1 cellular context compared by ENCODE assay signal in the genomic region with DNA sequence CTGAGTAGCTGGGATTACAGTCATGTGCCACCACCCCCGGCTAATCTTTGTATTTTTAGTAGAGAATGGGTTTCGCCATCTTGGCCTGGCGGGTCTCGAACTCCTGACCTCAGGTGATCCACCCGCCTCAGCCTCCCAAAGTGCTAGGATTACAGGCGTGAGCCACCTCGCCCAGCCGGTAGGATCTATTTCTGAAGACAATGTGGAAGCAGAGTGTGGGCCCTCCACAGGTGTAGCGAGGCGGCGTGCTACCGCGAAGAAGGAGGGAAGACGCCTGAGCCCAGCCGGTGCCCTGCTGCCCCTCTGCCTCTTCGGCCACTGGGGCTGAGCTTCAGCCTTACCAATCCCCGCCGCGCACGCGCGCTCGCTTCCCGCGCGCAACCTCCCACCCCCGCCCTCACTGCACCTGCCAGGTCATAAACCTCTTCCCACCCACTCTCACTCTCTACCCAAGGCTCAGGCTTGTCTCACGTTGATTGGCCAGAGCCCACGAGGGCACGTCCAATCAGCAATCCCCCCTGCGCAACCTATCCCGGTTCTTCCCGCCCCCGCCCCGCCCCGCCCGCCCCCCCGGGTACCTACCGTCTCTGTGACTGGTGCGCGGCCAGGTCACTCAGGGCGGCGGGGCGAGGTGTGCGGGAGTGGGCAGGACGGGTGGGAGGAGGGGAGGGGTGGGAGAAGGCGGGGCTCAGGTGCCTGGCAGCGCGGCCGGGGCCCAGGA.
TF ChIP-seq lines count a peak whose summit lies in the region.

No MANE protein-coding gene starts in this region.

TF ChIP-seq in H1, 55 proteins besides CTCF, POLR2A, EP300 and RAD21:
- no peak for TF ChIP-seq RFX5 (IDR thresholded peaks at IDR 0.05; ENCODE audit: borderline replicate concordance, low read depth, low read length)
- no peak for TF ChIP-seq GABPA (IDR thresholded peaks at IDR 0.05; ENCODE audit: borderline replicate concordance, insufficient read depth, low read length)
- TF ChIP-seq CREB1 (IDR thresholded peaks at IDR 0.05), result peak; percentile 34; the same call in 1 of the 2 replicates
- peak; percentile 53; the same call in 1 of the 2 replicates for TF ChIP-seq TCF12 (IDR thresholded peaks at IDR 0.05; ENCODE audit: low read depth, low read length)
- no peak for TF ChIP-seq CTBP2 (IDR thresholded peaks at IDR 0.05; ENCODE audit: borderline replicate concordance, insufficient read depth, insufficient read length, low read length)
- TF ChIP-seq SUZ12 (IDR thresholded peaks at IDR 0.05; ENCODE audit: low read length), result peak; percentile 34; the same call in 1 of the 2 replicates
- TF ChIP-seq, protein P1, sequence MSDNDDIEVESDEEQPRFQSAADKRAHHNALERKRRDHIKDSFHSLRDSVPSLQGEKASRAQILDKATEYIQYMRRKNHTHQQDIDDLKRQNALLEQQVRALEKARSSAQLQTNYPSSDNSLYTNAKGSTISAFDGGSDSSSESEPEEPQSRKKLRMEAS (IDR thresholded peaks at IDR 0.05), result peak; percentile 81
- TF ChIP-seq BACH1 (IDR thresholded peaks at IDR 0.05; ENCODE audit: low read length), result peak; percentile 92
- TF ChIP-seq PHF8 (conservative IDR thresholded peaks at IDR 0.05; ENCODE audit: low read depth, low read length), result peak; percentile 58
- no peak for TF ChIP-seq SIN3A (conservative IDR thresholded peaks at IDR 0.05 in 1 of 2, IDR thresholded peaks at IDR 0.05 in 1 of 2; ENCODE audit: low read depth in 1 of 2, low read length in 2 of 2)
- TF ChIP-seq TAF1 (IDR thresholded peaks at IDR 0.05; ENCODE audit: low read depth, low read length), result peak; percentile 64; the same call in 1 of the 2 replicates
- TF ChIP-seq SP1 (IDR thresholded peaks at IDR 0.05; ENCODE audit: low read depth, low read length), result peak; percentile 86
- peak; percentile 31 for TF ChIP-seq SP2 (IDR thresholded peaks at IDR 0.05; ENCODE audit: low read length)
- peak; percentile 73; the same call in 1 of the 2 replicates for TF ChIP-seq POLR2AphosphoS5 (IDR thresholded peaks at IDR 0.05; ENCODE audit: low read depth, low read length)
- TF ChIP-seq NRF1 (IDR thresholded peaks at IDR 0.05; ENCODE audit: low read depth, low read length), result peak; percentile 44; the same call in 1 of the 2 replicates
- peak; percentile 68; the same call in 1 of the 2 replicates for TF ChIP-seq TBP (IDR thresholded peaks at IDR 0.05; ENCODE audit: low read depth, low read length)
- TF ChIP-seq HDAC2 (IDR thresholded peaks at IDR 0.05; ENCODE audit: borderline replicate concordance in 1 of 2, low read depth in 2 of 2, low read length in 2 of 2), result peak in 1 of 2 experiments; percentile 87; a peak in 1 of 4 replicates
- TF ChIP-seq, protein P2, sequence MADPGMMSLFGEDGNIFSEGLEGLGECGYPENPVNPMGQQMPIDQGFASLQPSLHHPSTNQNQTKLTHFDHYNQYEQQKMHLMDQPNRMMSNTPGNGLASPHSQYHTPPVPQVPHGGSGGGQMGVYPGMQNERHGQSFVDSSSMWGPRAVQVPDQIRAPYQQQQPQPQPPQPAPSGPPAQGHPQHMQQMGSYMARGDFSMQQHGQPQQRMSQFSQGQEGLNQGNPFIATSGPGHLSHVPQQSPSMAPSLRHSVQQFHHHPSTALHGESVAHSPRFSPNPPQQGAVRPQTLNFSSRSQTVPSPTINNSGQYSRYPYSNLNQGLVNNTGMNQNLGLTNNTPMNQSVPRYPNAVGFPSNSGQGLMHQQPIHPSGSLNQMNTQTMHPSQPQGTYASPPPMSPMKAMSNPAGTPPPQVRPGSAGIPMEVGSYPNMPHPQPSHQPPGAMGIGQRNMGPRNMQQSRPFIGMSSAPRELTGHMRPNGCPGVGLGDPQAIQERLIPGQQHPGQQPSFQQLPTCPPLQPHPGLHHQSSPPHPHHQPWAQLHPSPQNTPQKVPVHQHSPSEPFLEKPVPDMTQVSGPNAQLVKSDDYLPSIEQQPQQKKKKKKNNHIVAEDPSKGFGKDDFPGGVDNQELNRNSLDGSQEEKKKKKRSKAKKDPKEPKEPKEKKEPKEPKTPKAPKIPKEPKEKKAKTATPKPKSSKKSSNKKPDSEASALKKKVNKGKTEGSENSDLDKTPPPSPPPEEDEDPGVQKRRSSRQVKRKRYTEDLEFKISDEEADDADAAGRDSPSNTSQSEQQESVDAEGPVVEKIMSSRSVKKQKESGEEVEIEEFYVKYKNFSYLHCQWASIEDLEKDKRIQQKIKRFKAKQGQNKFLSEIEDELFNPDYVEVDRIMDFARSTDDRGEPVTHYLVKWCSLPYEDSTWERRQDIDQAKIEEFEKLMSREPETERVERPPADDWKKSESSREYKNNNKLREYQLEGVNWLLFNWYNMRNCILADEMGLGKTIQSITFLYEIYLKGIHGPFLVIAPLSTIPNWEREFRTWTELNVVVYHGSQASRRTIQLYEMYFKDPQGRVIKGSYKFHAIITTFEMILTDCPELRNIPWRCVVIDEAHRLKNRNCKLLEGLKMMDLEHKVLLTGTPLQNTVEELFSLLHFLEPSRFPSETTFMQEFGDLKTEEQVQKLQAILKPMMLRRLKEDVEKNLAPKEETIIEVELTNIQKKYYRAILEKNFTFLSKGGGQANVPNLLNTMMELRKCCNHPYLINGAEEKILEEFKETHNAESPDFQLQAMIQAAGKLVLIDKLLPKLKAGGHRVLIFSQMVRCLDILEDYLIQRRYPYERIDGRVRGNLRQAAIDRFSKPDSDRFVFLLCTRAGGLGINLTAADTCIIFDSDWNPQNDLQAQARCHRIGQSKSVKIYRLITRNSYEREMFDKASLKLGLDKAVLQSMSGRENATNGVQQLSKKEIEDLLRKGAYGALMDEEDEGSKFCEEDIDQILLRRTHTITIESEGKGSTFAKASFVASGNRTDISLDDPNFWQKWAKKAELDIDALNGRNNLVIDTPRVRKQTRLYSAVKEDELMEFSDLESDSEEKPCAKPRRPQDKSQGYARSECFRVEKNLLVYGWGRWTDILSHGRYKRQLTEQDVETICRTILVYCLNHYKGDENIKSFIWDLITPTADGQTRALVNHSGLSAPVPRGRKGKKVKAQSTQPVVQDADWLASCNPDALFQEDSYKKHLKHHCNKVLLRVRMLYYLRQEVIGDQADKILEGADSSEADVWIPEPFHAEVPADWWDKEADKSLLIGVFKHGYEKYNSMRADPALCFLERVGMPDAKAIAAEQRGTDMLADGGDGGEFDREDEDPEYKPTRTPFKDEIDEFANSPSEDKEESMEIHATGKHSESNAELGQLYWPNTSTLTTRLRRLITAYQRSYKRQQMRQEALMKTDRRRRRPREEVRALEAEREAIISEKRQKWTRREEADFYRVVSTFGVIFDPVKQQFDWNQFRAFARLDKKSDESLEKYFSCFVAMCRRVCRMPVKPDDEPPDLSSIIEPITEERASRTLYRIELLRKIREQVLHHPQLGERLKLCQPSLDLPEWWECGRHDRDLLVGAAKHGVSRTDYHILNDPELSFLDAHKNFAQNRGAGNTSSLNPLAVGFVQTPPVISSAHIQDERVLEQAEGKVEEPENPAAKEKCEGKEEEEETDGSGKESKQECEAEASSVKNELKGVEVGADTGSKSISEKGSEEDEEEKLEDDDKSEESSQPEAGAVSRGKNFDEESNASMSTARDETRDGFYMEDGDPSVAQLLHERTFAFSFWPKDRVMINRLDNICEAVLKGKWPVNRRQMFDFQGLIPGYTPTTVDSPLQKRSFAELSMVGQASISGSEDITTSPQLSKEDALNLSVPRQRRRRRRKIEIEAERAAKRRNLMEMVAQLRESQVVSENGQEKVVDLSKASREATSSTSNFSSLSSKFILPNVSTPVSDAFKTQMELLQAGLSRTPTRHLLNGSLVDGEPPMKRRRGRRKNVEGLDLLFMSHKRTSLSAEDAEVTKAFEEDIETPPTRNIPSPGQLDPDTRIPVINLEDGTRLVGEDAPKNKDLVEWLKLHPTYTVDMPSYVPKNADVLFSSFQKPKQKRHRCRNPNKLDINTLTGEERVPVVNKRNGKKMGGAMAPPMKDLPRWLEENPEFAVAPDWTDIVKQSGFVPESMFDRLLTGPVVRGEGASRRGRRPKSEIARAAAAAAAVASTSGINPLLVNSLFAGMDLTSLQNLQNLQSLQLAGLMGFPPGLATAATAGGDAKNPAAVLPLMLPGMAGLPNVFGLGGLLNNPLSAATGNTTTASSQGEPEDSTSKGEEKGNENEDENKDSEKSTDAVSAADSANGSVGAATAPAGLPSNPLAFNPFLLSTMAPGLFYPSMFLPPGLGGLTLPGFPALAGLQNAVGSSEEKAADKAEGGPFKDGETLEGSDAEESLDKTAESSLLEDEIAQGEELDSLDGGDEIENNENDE (IDR thresholded peaks at IDR 0.05; ENCODE audit: insufficient replicate concordance, low read length), result no peak
- TF ChIP-seq, protein P3, sequence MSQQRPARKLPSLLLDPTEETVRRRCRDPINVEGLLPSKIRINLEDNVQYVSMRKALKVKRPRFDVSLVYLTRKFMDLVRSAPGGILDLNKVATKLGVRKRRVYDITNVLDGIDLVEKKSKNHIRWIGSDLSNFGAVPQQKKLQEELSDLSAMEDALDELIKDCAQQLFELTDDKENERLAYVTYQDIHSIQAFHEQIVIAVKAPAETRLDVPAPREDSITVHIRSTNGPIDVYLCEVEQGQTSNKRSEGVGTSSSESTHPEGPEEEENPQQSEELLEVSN (IDR thresholded peaks at IDR 0.05), result peak; percentile 79
- TF ChIP-seq KDM1A (IDR thresholded peaks at IDR 0.05; ENCODE audit: borderline replicate concordance, low read length), result peak; percentile 84; the same call in 1 of the 2 replicates
